Comparison of ENCODE assay signal across 13 cellular contexts in the genomic region with DNA sequence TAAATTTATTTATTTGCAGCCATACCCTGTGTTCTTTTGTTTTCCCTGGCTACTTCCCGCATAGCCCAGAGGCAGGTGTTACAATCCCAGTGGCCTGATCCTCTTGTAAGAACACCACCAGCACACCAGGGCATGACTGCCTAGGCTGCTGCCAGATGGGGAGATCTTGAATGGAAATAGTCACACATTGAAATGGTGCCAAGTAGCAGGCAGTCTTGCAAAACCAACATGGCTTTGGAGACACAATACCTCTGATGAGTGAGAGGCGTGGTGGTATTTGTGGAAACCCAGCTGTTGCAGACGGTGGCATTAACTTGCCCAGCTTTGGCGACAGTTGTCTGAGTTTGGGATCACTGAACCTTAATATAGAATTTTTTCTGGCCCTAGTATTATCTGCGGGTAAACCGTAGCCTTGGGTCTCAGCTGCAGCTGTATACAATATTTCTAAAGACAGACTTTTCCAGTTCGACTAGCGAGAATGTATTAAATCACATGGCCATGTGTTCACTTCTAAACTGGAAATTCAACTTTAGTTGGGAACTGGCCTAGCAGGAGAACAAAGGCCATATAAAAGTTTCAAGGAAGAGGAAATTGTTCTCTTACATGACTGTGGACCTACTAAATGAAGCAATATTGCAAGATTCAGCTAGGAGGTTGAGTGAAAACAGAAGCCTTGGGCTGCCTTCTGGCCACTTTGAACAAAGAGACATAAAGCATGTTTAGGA.
DNase-seq lines count a peak whose midpoint lies in the region; ATAC-seq and TF ChIP-seq lines count a peak whose summit lies in the region.
"Had no signal": no experiment of that assay in that cellular context is flagged by ENCODE, and none has a peak within 500 bp of the region (broad histone marks: within the 10 kb centered on the region; RNA-seq: fewer than 3 reads in every experiment).

No MANE protein-coding gene starts in this region.

- H3K4me3 ChIP-seq in choroid plexus epithelial cell (ENCODE audit: low read depth, low read length) (no peak overlapping the region), uterus (no peak overlapping the region)

- H3K4me1 Mint-ChIP-seq in progenitor cell of endocrine pancreas (ENCODE audit: low read depth) = peaks cover 15% of the 10 kb centered on the region
- H3K4me1 Mint-ChIP-seq in activated CD8-positive, alpha-beta memory T cell treated with anti-CD3 and anti-CD28 coated beads, Interleukin-2, amount 10 ng/mL, durations not matched to agents 7 days and 5 days = no peaks in the 10 kb centered on the region
- H3K4me1 Mint-ChIP-seq: natural killer cell had no signal

- no peaks in the 10 kb centered on the region for H3K36me3 ChIP-seq in uterus

- H3K27me3 ChIP-seq in uterus = no peaks in the 10 kb centered on the region

- H3K4me1 ChIP-seq in uterus = no peaks in the 10 kb centered on the region

- H3K27me3 Mint-ChIP-seq in progenitor cell of endocrine pancreas = peaks cover 18% of the 10 kb centered on the region
- peaks cover 22% of the 10 kb centered on the region for H3K27me3 Mint-ChIP-seq in activated CD8-positive, alpha-beta memory T cell treated with anti-CD3 and anti-CD28 coated beads, Interleukin-2, amount 10 ng/mL, durations not matched to agents 7 days and 5 days

- peaks cover 2% of the 10 kb centered on the region for H3K36me3 Mint-ChIP-seq in progenitor cell of endocrine pancreas (ENCODE audit: insufficient read depth)
- no peaks in the 10 kb centered on the region for H3K36me3 Mint-ChIP-seq in activated CD8-positive, alpha-beta memory T cell treated with anti-CD3 and anti-CD28 coated beads, Interleukin-2, amount 10 ng/mL, durations not matched to agents 7 days and 5 days
- H3K36me3 Mint-ChIP-seq: natural killer cell had no signal

- DNase-seq in HCEC 1CT = peak; percentile 32
- peak; percentile 97 for DNase-seq in NCI-H2196 (lab: John Stamatoyannopoulos, UW; ENCODE audit: unreplicated experiment)
- DNase-seq in choroid plexus epithelial cell (ENCODE audit: low read depth) = peak; percentile 13
- DNase-seq in progenitor cell of endocrine pancreas (ENCODE audit: low spot score, unreplicated experiment) = no peak
- no peak for DNase-seq in activated CD8-positive, alpha-beta memory T cell treated with anti-CD3 and anti-CD28 coated beads, Interleukin-2, amount 10 ng/mL, durations not matched to agents 7 days and 5 days
- DNase-seq in T-helper 2 cell = no peak
- no peak for DNase-seq in uterus
- DNase-seq: activated CD8-positive, alpha-beta T cell treated with anti-CD3 and anti-CD28 coated beads, Interleukin-2, amount 10 ng/mL, durations not matched to agents 7 days and 5 days; effector CD8-positive, alpha-beta T cell; natural killer cell; NCI-H1048 had no signal

- TF ChIP-seq POLR2A in uterus (IDR thresholded peaks at IDR 0.05) = no peak

- TF ChIP-seq CTCF in choroid plexus epithelial cell (conservative IDR thresholded peaks at IDR 0.05; ENCODE audit: low read depth, low read length) = no peak
- TF ChIP-seq CTCF in progenitor cell of endocrine pancreas (IDR thresholded peaks at IDR 0.05; ENCODE audit: unreplicated experiment) = no peak
- TF ChIP-seq CTCF in uterus (IDR thresholded peaks at IDR 0.05) = no peak

- no peak overlapping the region for H3K27ac ChIP-seq in uterus

- CTCF ChIA-PET in activated CD8-positive, alpha-beta memory T cell treated with anti-CD3 and anti-CD28 coated beads, Interleukin-2, amount 10 ng/mL, durations not matched to agents 7 days and 5 days (lab: Charles Lee) = no interaction called here

- no peak overlapping the region for H3K4me3 Mint-ChIP-seq in progenitor cell of endocrine pancreas (ENCODE audit: low read depth)
- no peak overlapping the region for H3K4me3 Mint-ChIP-seq in activated CD8-positive, alpha-beta memory T cell treated with anti-CD3 and anti-CD28 coated beads, Interleukin-2, amount 10 ng/mL, durations not matched to agents 7 days and 5 days
- H3K4me3 Mint-ChIP-seq: activated CD8-positive, alpha-beta T cell treated with anti-CD3 and anti-CD28 coated beads, Interleukin-2, amount 10 ng/mL, durations not matched to agents 7 days and 5 days; natural killer cell had no signal

- no peaks in the 10 kb centered on the region for H3K9me3 ChIP-seq in uterus

- intact Hi-C loops in uterus (cut with DNase I; ENCODE audit: low total_unique reads) = no loop called here

- H3K9me3 Mint-ChIP-seq in progenitor cell of endocrine pancreas (ENCODE audit: low read depth) = peaks cover 4% of the 10 kb centered on the region
- no peaks in the 10 kb centered on the region for H3K9me3 Mint-ChIP-seq in activated CD8-positive, alpha-beta memory T cell treated with anti-CD3 and anti-CD28 coated beads, Interleukin-2, amount 10 ng/mL, durations not matched to agents 7 days and 5 days (ENCODE audit: low read depth)
- H3K9me3 Mint-ChIP-seq: natural killer cell had no signal

- no peak for ATAC-seq in GM19397 (IDR thresholded peaks at IDR 0.05; ENCODE audit: unreplicated experiment)
- ATAC-seq in activated CD8-positive, alpha-beta memory T cell treated with anti-CD3 and anti-CD28 coated beads, Interleukin-2, amount 10 ng/mL, durations not matched to agents 7 days and 5 days = no peak
- ATAC-seq: activated CD8-positive, alpha-beta T cell treated with anti-CD3 and anti-CD28 coated beads, Interleukin-2, amount 10 ng/mL, durations not matched to agents 7 days and 5 days; HCT116; natural killer cell had no signal

- H3K27ac Mint-ChIP-seq in progenitor cell of endocrine pancreas = peak overlapping the region; percentile 22
- no peak overlapping the region for H3K27ac Mint-ChIP-seq in activated CD8-positive, alpha-beta memory T cell treated with anti-CD3 and anti-CD28 coated beads, Interleukin-2, amount 10 ng/mL, durations not matched to agents 7 days and 5 days
- H3K27ac Mint-ChIP-seq: activated CD8-positive, alpha-beta T cell treated with anti-CD3 and anti-CD28 coated beads, Interleukin-2, amount 10 ng/mL, durations not matched to agents 7 days and 5 days; natural killer cell had no signal

Comparison
In these comparisons a context has a peak if more than half of its experiments do, and no peak if none do; other contexts are left out.
1. DNase-seq: peak in HCEC 1CT (single experiment), NCI-H2196 (single experiment) and choroid plexus epithelial cell (single experiment); none in progenitor cell of endocrine pancreas (single experiment), activated CD8-positive, alpha-beta memory T cell treated with anti-CD3 and anti-CD28 coated beads, Interleukin-2, amount 10 ng/mL, durations not matched to agents 7 days and 5 days (single experiment), T-helper 2 cell (0 of 5) and uterus (0 of 2).